In genomic region chr21:15722591-15723324, GRCh38 we compare ENCODE assay signal across 26 cellular contexts. TPM values are rescaled to one million over a fixed set of nuclear protein-coding genes. Genes with fewer than 3 reads are reported as not detected.
DNase-seq lines count a peak whose midpoint lies in the region; ATAC-seq and TF ChIP-seq lines count a peak whose summit lies in the region.
"Had no signal": no experiment of that assay in that cellular context is flagged by ENCODE, and none has a peak within 500 bp of the region (broad histone marks: within the 10 kb centered on the region; RNA-seq: fewer than 3 reads in every experiment).

No MANE protein-coding gene starts in this region.

- 0 out of 2 replicates have a peak overlapping the region, but pooled peaks have one; percentile 4 for H3K27ac ChIP-seq in PC-3 (ENCODE audit: low read length)
- no peak overlapping the region for H3K27ac ChIP-seq in iPS-18a (ENCODE audit: low read length)
- no peak overlapping the region for H3K27ac ChIP-seq in Peyer's patch
- H3K27ac ChIP-seq: esophagus muscularis mucosa, gastroesophageal sphincter had no signal

- no peak overlapping the region for H3K4me3 ChIP-seq in PC-3 (ENCODE audit: low read length)
- H3K4me3 ChIP-seq in iPS-18a (ENCODE audit: low read length), result peak overlapping the region; percentile 26
- no peak overlapping the region for H3K4me3 ChIP-seq in Peyer's patch
- H3K4me3 ChIP-seq: esophagus muscularis mucosa, gastroesophageal sphincter had no signal

- H3K9me3 Mint-ChIP-seq in type B pancreatic cell, result peaks cover 4% of the 10 kb centered on the region
- H3K9me3 Mint-ChIP-seq: activated CD8-positive, alpha-beta T cell treated with anti-CD3 and anti-CD28 coated beads for 36 hours had no signal

- H3F3A ChIP-seq in PC-3 (ENCODE audit: low read length, unreplicated experiment), result no peaks in the 10 kb centered on the region

- no peak overlapping the region for H3K4me3 Mint-ChIP-seq in type B pancreatic cell
- H3K4me3 Mint-ChIP-seq: activated CD8-positive, alpha-beta T cell treated with anti-CD3 and anti-CD28 coated beads for 36 hours; CD8-positive, alpha-beta T cell; nephron; stimulated activated naive B cell treated with anti-CD40 and anti-IgM and Interleukin-4, amounts not matched to agents 10 μg/mL and 1 μg/mL and 100 μg/mL, for 72 hours had no signal

- H3K9me3 ChIP-seq in PC-3 (ENCODE audit: low read length), result no peaks in the 10 kb centered on the region; the same call in 1 of the 2 replicates
- no peaks in the 10 kb centered on the region for H3K9me3 ChIP-seq in iPS-18a (ENCODE audit: control insufficient read depth, low read depth, low read length)
- no peaks in the 10 kb centered on the region for H3K9me3 ChIP-seq in Peyer's patch
- H3K9me3 ChIP-seq: esophagus muscularis mucosa, gastroesophageal sphincter had no signal

- no peaks in the 10 kb centered on the region for H3K36me3 Mint-ChIP-seq in type B pancreatic cell
- H3K36me3 Mint-ChIP-seq: CD8-positive, alpha-beta T cell; stimulated activated naive B cell treated with anti-CD40 and anti-IgM and Interleukin-4, amounts not matched to agents 10 μg/mL and 1 μg/mL and 100 μg/mL, for 72 hours had no signal

- TF ChIP-seq CTCF in PC-3 (conservative IDR thresholded peaks at IDR 0.05; ENCODE audit: low read depth, low read length) (no peak), type B pancreatic cell (conservative IDR thresholded peaks at IDR 0.05) (no peak), Peyer's patch (IDR thresholded peaks at IDR 0.05) (no peak)

- peak overlapping the region; percentile 32; the same call in 1 of the 2 replicates for H3K4me2 ChIP-seq in PC-3 (ENCODE audit: low read length)

- H2AFZ ChIP-seq in PC-3 (ENCODE audit: low read length), result no peak overlapping the region

- H3K27me3 ChIP-seq in PC-3 (ENCODE audit: low read length) (no peaks in the 10 kb centered on the region), iPS-18a (ENCODE audit: control insufficient read depth, insufficient read depth, low read length) (no peaks in the 10 kb centered on the region), Peyer's patch (no peaks in the 10 kb centered on the region)
- H3K27me3 ChIP-seq: esophagus muscularis mucosa, gastroesophageal sphincter had no signal

- no peaks in the 10 kb centered on the region for H3K36me3 ChIP-seq in PC-3 (ENCODE audit: low read depth, low read length)
- no peaks in the 10 kb centered on the region for H3K36me3 ChIP-seq in iPS-18a (ENCODE audit: control insufficient read depth, low read depth, low read length)
- H3K36me3 ChIP-seq in Peyer's patch, result no peaks in the 10 kb centered on the region
- H3K36me3 ChIP-seq: esophagus muscularis mucosa, gastroesophageal sphincter had no signal

- H4K20me1 ChIP-seq in PC-3 (ENCODE audit: low read length), result no peaks in the 10 kb centered on the region

- BruUV-seq in PC-3 (replicated peaks; lab: Mats Ljungman, UMichigan), result no TSS peak

- CTCF ChIA-PET in PC-3 (lab: Charles Lee), result no interaction called here

- DNase-seq in HT-29 (ENCODE audit: low spot score) (peak; percentile 63), PC-3 (peak; percentile 84), type B pancreatic cell (ENCODE audit: extremely low spot score, unreplicated experiment) (no peak), Peyer's patch (no peak)
- DNase-seq: activated CD4-positive, CD25-positive, alpha-beta regulatory T cell; activated CD8-positive, alpha-beta T cell treated with anti-CD3 and anti-CD28 coated beads for 36 hours; activated naive CD4-positive, alpha-beta T cell treated with anti-CD3 and anti-CD28 coated beads, Interleukin-2, amount 50 U/mL, for 16 hours; activated T-cell treated with anti-CD3 and anti-CD28 coated beads, Interleukin-2, amount 50 U/mL, for 1 hour; aorta; CD8-positive, alpha-beta T cell; DND-41; left cardiac atrium; midbrain; NCI-H1417 treated with DMSO at 0.1 percent for 48 hours; NCI-H2227 treated with DMSO at 0.1 percent for 48 hours; RPMI8226; stimulated activated naive B cell treated with anti-CD40 and anti-IgM and Interleukin-4, amounts not matched to agents 10 μg/mL and 1 μg/mL and 100 μg/mL, for 72 hours had no signal

- POLR2A ChIA-PET in PC-3 (lab: Charles Lee; ENCODE audit: unreplicated experiment), result no interaction called here

- no peaks in the 10 kb centered on the region for H3K27me3 Mint-ChIP-seq in type B pancreatic cell
- H3K27me3 Mint-ChIP-seq: activated CD8-positive, alpha-beta T cell treated with anti-CD3 and anti-CD28 coated beads for 36 hours; progenitor cell of endocrine pancreas had no signal

- H3K27ac Mint-ChIP-seq in type B pancreatic cell, result peak overlapping the region; percentile 83
- H3K27ac Mint-ChIP-seq: activated CD8-positive, alpha-beta T cell treated with anti-CD3 and anti-CD28 coated beads for 36 hours; CD8-positive, alpha-beta T cell; progenitor cell of endocrine pancreas; stimulated activated naive B cell treated with anti-CD40 and anti-IgM and Interleukin-4, amounts not matched to agents 10 μg/mL and 1 μg/mL and 100 μg/mL, for 72 hours had no signal

- H3K79me2 ChIP-seq in PC-3 (ENCODE audit: low read length), result no peaks in the 10 kb centered on the region

- TF ChIP-seq POLR2A in Peyer's patch (IDR thresholded peaks at IDR 0.05), result no peak

- peak; percentile 81 for ATAC-seq in PC-3
- ATAC-seq in HG03432 (IDR thresholded peaks at IDR 0.05; ENCODE audit: unreplicated experiment), result no peak
- no peak for ATAC-seq in HG03139 (IDR thresholded peaks at IDR 0.05; ENCODE audit: unreplicated experiment)
- ATAC-seq: activated CD8-positive, alpha-beta T cell treated with anti-CD3 and anti-CD28 coated beads for 36 hours; CD8-positive, alpha-beta T cell; gastroesophageal sphincter; HepG2; left cardiac atrium; SK-N-SH treated with all-trans-retinoic acid at 6 μM for 48 hours; stimulated activated naive B cell treated with anti-CD40 and anti-IgM and Interleukin-4, amounts not matched to agents 10 μg/mL and 1 μg/mL and 100 μg/mL, for 72 hours had no signal

- H3K4me1 ChIP-seq in PC-3 (ENCODE audit: insufficient read depth, low read length) (peaks cover 13% of the 10 kb centered on the region), iPS-18a (ENCODE audit: control insufficient read depth, low read depth, low read length) (peaks cover 14% of the 10 kb centered on the region), Peyer's patch (no peaks in the 10 kb centered on the region)
- H3K4me1 ChIP-seq: esophagus muscularis mucosa, gastroesophageal sphincter had no signal

- H3K4me1 Mint-ChIP-seq in type B pancreatic cell (ENCODE audit: unreplicated experiment), result peaks cover 5% of the 10 kb centered on the region
- H3K4me1 Mint-ChIP-seq: stimulated activated naive B cell treated with anti-CD40 and anti-IgM and Interleukin-4, amounts not matched to agents 10 μg/mL and 1 μg/mL and 100 μg/mL, for 72 hours had no signal

- intact Hi-C loops in PC-3 (cut with micrococcal nuclease), result no loop called here

- H3K9ac ChIP-seq in PC-3 (ENCODE audit: low read length), result no peak overlapping the region
- no peak overlapping the region for H3K9ac ChIP-seq in iPS-18a (ENCODE audit: low read length)

- no peaks in the 10 kb centered on the region for H3K9me2 ChIP-seq in PC-3 (replicated peaks; ENCODE audit: low read length)

RNA-seq across cellular contexts. Expression of gene USP25, which starts 7.0 kb away (rescaled TPM):
- 9.9 and 13.3 TPM in 2 replicates for total RNA-seq in HT-29 (2014; rRNA removed; shearing (Covaris generic))
- total RNA-seq in PC-3 (2014; rRNA removed), result 28.3 and 54.4 TPM in 2 replicates
- 49.9 and 52.0 TPM in 2 replicates for total RNA-seq in type B pancreatic cell (ENCODE audit: low replicate concordance)
- 10 to 100 TPM; 33.5 to 85.8 (median 53.2) TPM for total RNA-seq in Peyer's patch

Comparison
In these comparisons a context has a peak if more than half of its experiments do, and no peak if none do; other contexts are left out.
1. DNase-seq: peak in HT-29 (single experiment) and PC-3 (single experiment); none in type B pancreatic cell (single experiment) and Peyer's patch (0 of 3).